8 cellular contexts compared by ENCODE assay signal in the genomic region with DNA sequence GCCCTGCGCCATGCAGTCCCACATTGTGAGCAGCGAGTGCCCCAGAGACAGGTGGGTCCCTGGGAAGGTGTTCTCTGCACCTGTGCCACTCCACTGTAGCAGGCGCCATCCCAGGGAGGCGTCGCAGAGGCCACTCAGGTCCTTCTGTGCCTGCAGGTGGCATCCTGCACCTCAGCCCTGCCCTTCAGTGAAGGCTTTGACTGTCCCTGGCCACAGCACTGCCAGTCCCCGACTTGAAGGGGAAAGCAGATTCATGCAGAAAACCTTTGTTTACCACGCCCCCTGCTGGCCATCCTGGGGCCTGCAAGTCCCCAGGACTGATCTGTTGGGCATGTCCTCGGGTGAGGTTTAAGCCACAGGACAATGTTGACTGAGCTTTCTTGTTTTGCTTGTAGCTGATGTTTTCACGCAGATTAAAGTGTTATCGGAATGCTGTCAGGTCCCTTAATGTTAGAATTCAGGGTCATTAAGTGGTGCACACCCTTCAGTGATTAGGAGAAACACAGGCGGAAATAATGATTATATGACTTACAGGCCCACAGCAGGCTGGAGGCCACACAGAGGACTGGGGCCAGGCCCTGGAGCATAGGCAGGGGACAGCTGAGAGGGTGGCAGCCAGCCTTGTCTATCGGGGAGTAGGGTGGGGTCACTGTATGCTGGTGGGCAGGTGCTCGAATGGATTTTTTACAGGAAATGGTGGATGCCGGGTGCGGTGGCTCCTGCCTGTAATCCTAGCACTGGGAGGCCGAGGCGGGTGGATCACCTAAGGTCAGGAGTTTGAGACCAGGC. TPM values are rescaled to one million over a fixed set of nuclear protein-coding genes. Genes with fewer than 3 reads are reported as not detected.
DNase-seq lines count a peak whose midpoint lies in the region; ATAC-seq and TF ChIP-seq lines count a peak whose summit lies in the region.

No MANE protein-coding gene starts in this region.

- H3K4me1 ChIP-seq in trophoblast cell (ENCODE audit: control insufficient read depth in 1 of 2, insufficient read depth in 2 of 2, low read length in 2 of 2) (peaks cover 6 to 14% of the 10 kb centered on the region in 2 experiments), transverse colon (peaks cover 6 to 33% (median 17%) of the 10 kb centered on the region in 4 donors)

- H3K23ac ChIP-seq in trophoblast cell (ENCODE audit: low read length) = no peak overlapping the region

- H3K79me1 ChIP-seq in trophoblast cell (ENCODE audit: low read length) = no peaks in the 10 kb centered on the region

- H3K9me3 ChIP-seq in trophoblast cell (ENCODE audit: insufficient read depth, low read depth, low read length) (peaks cover 2% of the 10 kb centered on the region), transverse colon (no peaks in the 10 kb centered on the region)

- H2BK12ac ChIP-seq in trophoblast cell (ENCODE audit: low read length) = no peak overlapping the region

- H3K36me3 ChIP-seq in trophoblast cell (ENCODE audit: control insufficient read depth in 1 of 2, insufficient read depth in 2 of 2, low read length in 2 of 2) (peaks cover 61 to 65% of the 10 kb centered on the region in 2 experiments), transverse colon (no peaks in the 10 kb centered on the region)

- no peak overlapping the region for H2BK120ac ChIP-seq in trophoblast cell (ENCODE audit: insufficient read depth, low read length, poor library complexity)

- CTCF ChIA-PET in activated naive CD4-positive, alpha-beta T cell treated with anti-CD3 and anti-CD28 coated beads, Interleukin-2, amount 10 ng/mL, durations not matched to agents 7 days and 5 days (lab: Charles Lee) = interaction anchor here (0.8 to 9.4 kb wide), 7 partner anchors 14 to 35 kb away, joined by 3 to 96 read pairs (median 3); a partner anchor contains a TSS

- no peak overlapping the region for H4K12ac ChIP-seq in trophoblast cell (ENCODE audit: low read depth, low read length)

- H4K91ac ChIP-seq in trophoblast cell (ENCODE audit: low read depth, low read length) = no peak overlapping the region

- no peak overlapping the region for H4K8ac ChIP-seq in trophoblast cell (ENCODE audit: low read depth, low read length)

- H3K27ac ChIP-seq in trophoblast cell (ENCODE audit: low read depth, low read length) = no peak overlapping the region
- H3K27ac ChIP-seq in transverse colon = peak overlapping the region; percentile 18 to 53 (median 30)

- H2BK5ac ChIP-seq in trophoblast cell (ENCODE audit: low read depth, low read length, poor library complexity) = no peak overlapping the region

- WGBS in trophoblast cell (ENCODE audit: extremely low coverage, insufficient coverage, insufficient read length) = no CpG with 5 or more reads among the region's 17 CpGs
- 36 to 47% methylated on average over 5 to 12 of the region's 17 CpGs for WGBS in transverse colon (ENCODE audit: low coverage in 1 of 2), 2 donors

- intact Hi-C loops in transverse colon (cut with DNase I; ENCODE audit: low total_unique reads) = no loop called here

- no peak overlapping the region for H3K4me3 ChIP-seq in trophoblast cell (ENCODE audit: low read depth, low read length)
- H3K4me3 ChIP-seq in transverse colon = no peak overlapping the region

- no peaks in the 10 kb centered on the region for H3K27me3 ChIP-seq in trophoblast cell (ENCODE audit: insufficient read depth, low read length)
- no peaks in the 10 kb centered on the region for H3K27me3 ChIP-seq in transverse colon

- ATAC-seq in GM21447 (IDR thresholded peaks at IDR 0.05; ENCODE audit: unreplicated experiment) = no peak

- H3K4me1 Mint-ChIP-seq in activated naive CD4-positive, alpha-beta T cell treated with anti-CD3 and anti-CD28 coated beads, Interleukin-2, amount 10 ng/mL, durations not matched to agents 7 days and 5 days = peaks cover 65% of the 10 kb centered on the region

- H3K14ac ChIP-seq in trophoblast cell (ENCODE audit: low read length) = no peak overlapping the region

- no peak overlapping the region for H3K18ac ChIP-seq in trophoblast cell (ENCODE audit: low read length)

- peaks cover 12% of the 10 kb centered on the region for H3K79me2 ChIP-seq in trophoblast cell (ENCODE audit: control insufficient read depth, insufficient read depth, low read length, poor library complexity)

- H3K27ac Mint-ChIP-seq in activated naive CD4-positive, alpha-beta T cell treated with anti-CD3 and anti-CD28 coated beads, Interleukin-2, amount 10 ng/mL, durations not matched to agents 7 days and 5 days = peak overlapping the region; percentile 76

- H3K9ac ChIP-seq in trophoblast cell (ENCODE audit: low read length) = no peak overlapping the region

- TF ChIP-seq POLR2A in transverse colon (IDR thresholded peaks at IDR 0.05) = no peak

- H3K36me3 Mint-ChIP-seq in activated naive CD4-positive, alpha-beta T cell treated with anti-CD3 and anti-CD28 coated beads, Interleukin-2, amount 10 ng/mL, durations not matched to agents 7 days and 5 days = peaks cover 75% of the 10 kb centered on the region

- in situ Hi-C loops in transverse colon (cut with MboI; ENCODE audit: low pct_ligation_motif_present in 1 of 4, low pct_unique_long_range_greater_than_20kb in 1 of 4, low sequenced_read_pairs in 3 of 4) = no loop called here

- TF ChIP-seq CTCF in GM10266 (IDR thresholded peaks at IDR 0.05; ENCODE audit: control insufficient read depth, insufficient read depth, low read depth, missing control alignments) (peak; percentile 96), transverse colon (IDR thresholded peaks at IDR 0.05) (peak; percentile 94 to 99 (median 98))

- peak; percentile 86 for DNase-seq in GM10266 (ENCODE audit: extremely low spot score)
- peak; percentile 80 for DNase-seq in MV-4-11 (lab: John Stamatoyannopoulos, UW)
- DNase-seq in SKM-1 treated with dmso at 0.1 percent for 144 hours (lab: John Stamatoyannopoulos, UW; ENCODE audit: unreplicated experiment) = peak; percentile 64
- peak; percentile 94 for DNase-seq in activated naive CD4-positive, alpha-beta T cell treated with anti-CD3 and anti-CD28 coated beads, Interleukin-2, amount 10 ng/mL, durations not matched to agents 7 days and 5 days
- peak; percentile 77 for DNase-seq in germinal center (ENCODE audit: low spot score)
- peak; percentile 84 to 97 for DNase-seq in trophoblast cell
- DNase-seq in transverse colon = peak; percentile 94

- H3K4ac ChIP-seq in trophoblast cell (ENCODE audit: low read depth, low read length) = no peak overlapping the region

- H3K9me3 Mint-ChIP-seq in activated naive CD4-positive, alpha-beta T cell treated with anti-CD3 and anti-CD28 coated beads, Interleukin-2, amount 10 ng/mL, durations not matched to agents 7 days and 5 days = no peaks in the 10 kb centered on the region

- H2AFZ ChIP-seq in trophoblast cell (ENCODE audit: insufficient read depth, low read length, poor library complexity) = no peak overlapping the region

- peak overlapping the region; percentile 8 for H3K4me3 Mint-ChIP-seq in activated naive CD4-positive, alpha-beta T cell treated with anti-CD3 and anti-CD28 coated beads, Interleukin-2, amount 10 ng/mL, durations not matched to agents 7 days and 5 days

- H2AK5ac ChIP-seq in trophoblast cell (ENCODE audit: low read length) = no peak overlapping the region

- no peak for TF ChIP-seq EP300 in transverse colon (IDR thresholded peaks at IDR 0.05; ENCODE audit: low read depth)

- H3K27me3 Mint-ChIP-seq in activated naive CD4-positive, alpha-beta T cell treated with anti-CD3 and anti-CD28 coated beads, Interleukin-2, amount 10 ng/mL, durations not matched to agents 7 days and 5 days = no peaks in the 10 kb centered on the region

- H3K4me2 ChIP-seq in trophoblast cell (ENCODE audit: low read length) = no peak overlapping the region

RNA-seq across cellular contexts. Expression of a gene that starts 5.0 kb away (rescaled TPM):
- polyA plus RNA-seq in trophoblast cell (2013) = 50.0 and 54.9 TPM in 2 replicates
- 100 to 1,000 TPM in 1 of 4 donors, 10 to 100 TPM in 1, 1 to 10 TPM in 2; 5.9 to 175 (median 23.1) TPM for total RNA-seq in transverse colon

RNA-seq across cellular contexts. Expression of a gene that starts 5.2 kb away (rescaled TPM):
- 9.4 TPM in 2 replicates for polyA plus RNA-seq in trophoblast cell (2013)
- total RNA-seq in transverse colon = 100 to 1,000 TPM in 1 of 4 donors, 10 to 100 TPM in 3; 66.1 to 116 (median 86.6) TPM

RNA-seq across cellular contexts. Expression of a gene that starts 14.2 kb away (rescaled TPM):
- polyA plus RNA-seq in trophoblast cell (2013) = 33.4 and 33.6 TPM in 2 replicates
- total RNA-seq in transverse colon = 10 to 100 TPM in 3 of 4 donors, 1 to 10 TPM in 1; 7.6 to 47.5 (median 31.6) TPM

RNA-seq across cellular contexts. Expression of a gene that starts 42.2 kb away (rescaled TPM):
- 0.29 and 0.31 TPM in 2 replicates for polyA plus RNA-seq in trophoblast cell (2013)
- 10 to 100 TPM in 1 of 4 donors, 1 to 10 TPM in 3; 1.4 to 32.9 (median 2.7) TPM for total RNA-seq in transverse colon
